Comparison of ENCODE assay signal across 17 cellular contexts in the genomic region with DNA sequence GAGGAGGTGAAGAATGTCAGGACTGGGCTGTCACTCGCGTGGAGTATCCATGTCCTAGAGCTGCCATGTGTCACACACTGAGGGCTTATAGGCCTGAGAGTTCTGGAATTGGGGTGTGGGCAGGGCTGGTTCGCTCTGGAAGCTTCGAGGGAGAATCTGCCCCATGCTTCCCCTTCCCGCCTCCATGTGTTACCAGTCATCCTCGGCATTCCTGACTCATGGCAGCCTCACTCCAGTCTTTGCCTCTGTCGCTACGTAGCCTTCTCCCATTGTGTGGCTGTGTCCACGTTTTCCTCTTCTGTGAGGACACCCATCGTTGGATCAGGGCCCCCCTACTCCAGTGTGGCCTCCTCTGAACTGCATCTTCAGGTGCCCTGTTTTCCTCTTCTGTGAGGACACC.
DNase-seq lines count a peak whose midpoint lies in the region; ATAC-seq, FAIRE-seq and TF ChIP-seq lines count a peak whose summit lies in the region.
"Had no signal": no experiment of that assay in that cellular context is flagged by ENCODE, and none has a peak within 500 bp of the region (broad histone marks: within the 10 kb centered on the region; RNA-seq: fewer than 3 reads in every experiment).

No MANE protein-coding gene starts in this region.

- H3K27me3 ChIP-seq in HepG2 (ENCODE audit: control insufficient read depth in 1 of 2, insufficient read depth in 2 of 2, low read length in 2 of 2) (no peaks in the 10 kb centered on the region), right lobe of liver (no peaks in the 10 kb centered on the region), endodermal cell (ENCODE audit: control insufficient read depth, insufficient read depth, low read length, poor library complexity, severe bottlenecking) (no peaks in the 10 kb centered on the region), osteoblast (ENCODE audit: insufficient read depth, low read length) (no peaks in the 10 kb centered on the region)

- POLR2A ChIA-PET in HepG2 (lab: Yijun Ruan, JAX), result no interaction called here

- H3K36me3 ChIP-seq in HepG2 (replicated peaks in 1 of 2; ENCODE audit: control insufficient read depth in 1 of 2, insufficient read depth in 2 of 2, low read length in 2 of 2) (peaks cover 3 to 15% of the 10 kb centered on the region in 2 experiments; a peak in 2 of 5 replicates), right lobe of liver (peaks cover 0 to 5% (median 0%) of the 10 kb centered on the region in 4 donors), endodermal cell (ENCODE audit: control insufficient read depth, insufficient read depth, low read length) (no peaks in the 10 kb centered on the region), osteoblast (ENCODE audit: insufficient read depth, low read length) (no peaks in the 10 kb centered on the region)

- DNase-seq in HepG2 (ENCODE audit: low spot score) (no peak), right lobe of liver (no peak), endodermal cell (peak; percentile 32), osteoblast (ENCODE audit: insufficient read length, low spot score, missing footprints) (peak; percentile 62), GM19239 (ENCODE audit: insufficient read length, low spot score) (no peak), GM13977 (ENCODE audit: low spot score) (no peak)
- DNase-seq in stimulated activated CD4-positive, alpha-beta T cell treated with anti-CD3 and anti-CD28 coated beads, Interleukin-15, amount 100 ng/mL, for 24 hours, result no peak
- DNase-seq: C1 segment of cervical spinal cord, Calu3, DMS 273 treated with DMSO at 0.1 percent for 48 hours had no signal

- H3K9me3 ChIP-seq in HepG2 (ENCODE audit: low read length), result no peaks in the 10 kb centered on the region
- no peaks in the 10 kb centered on the region for H3K9me3 ChIP-seq in right lobe of liver
- no peaks in the 10 kb centered on the region for H3K9me3 ChIP-seq in endodermal cell (ENCODE audit: control insufficient read depth, low read length)
- H3K9me3 ChIP-seq in osteoblast (ENCODE audit: low read depth, low read length), result no peaks in the 10 kb centered on the region

- H3K4me3 Mint-ChIP-seq in endodermal cell, result no peak overlapping the region
- H3K4me3 Mint-ChIP-seq: B cell; CD4-positive, alpha-beta T cell had no signal

- H3K79me2 ChIP-seq in HepG2 (ENCODE audit: insufficient read depth, low read length) (no peaks in the 10 kb centered on the region), osteoblast (ENCODE audit: insufficient read depth, low read length) (no peaks in the 10 kb centered on the region)

- TF ChIP-seq EP300 in HepG2 (IDR thresholded peaks at IDR 0.05; ENCODE audit: low read depth in 2 of 2, low read length in 2 of 2) (no peak), HepG2 (CRISPR knock-in tag; IDR thresholded peaks at IDR 0.05; ENCODE audit: borderline replicate concordance) (no peak)

- 91% methylated on average over 7 of the region's 10 CpGs for WGBS in HepG2 (ENCODE audit: low lambda C conversion rate)
- WGBS in right lobe of liver (ENCODE audit: insufficient coverage, low coverage, low lambda C conversion rate, missing lambda C conversion rate), result 100% methylated on average over 3 of the region's 10 CpGs
- WGBS in endodermal cell (ENCODE audit: insufficient coverage in 1 of 2, insufficient read length in 1 of 2), 2 experiments, result 91 to 99% methylated on average over 10 of the region's 10 CpGs

- TF ChIP-seq CTCF in HepG2 (CRISPR knock-in tag; IDR thresholded peaks at IDR 0.05), result no peak
- TF ChIP-seq CTCF in right lobe of liver (IDR thresholded peaks at IDR 0.05), result no peak
- no peak for TF ChIP-seq CTCF in endodermal cell (conservative IDR thresholded peaks at IDR 0.05)
- no peak for TF ChIP-seq CTCF in osteoblast (IDR thresholded peaks at IDR 0.05; ENCODE audit: extremely low read depth, low read depth, low read length)
- TF ChIP-seq CTCF in GM13977 (IDR thresholded peaks at IDR 0.05; ENCODE audit: extremely low read depth, insufficient read depth, missing control alignments), result no peak

- no peaks in the 10 kb centered on the region for H4K20me1 ChIP-seq in HepG2 (ENCODE audit: insufficient read depth, low read length)
- H4K20me1 ChIP-seq in osteoblast (ENCODE audit: insufficient read depth, low read length), result no peaks in the 10 kb centered on the region

- TF ChIP-seq RAD21 in HepG2 (CRISPR knock-in tag; IDR thresholded peaks at IDR 0.05), result no peak

- no peak overlapping the region for H2AFZ ChIP-seq in HepG2 (ENCODE audit: low read length)
- H2AFZ ChIP-seq in osteoblast (ENCODE audit: low read length), result no peak overlapping the region

- CTCF ChIA-PET in HepG2 (lab: Yijun Ruan, JAX; ENCODE audit: low intra/inter-chr PET ratio, low total read pairs), result no interaction called here

- H3K27ac ChIP-seq in HepG2 (ENCODE audit: extremely low read length, insufficient read depth, low read length), result no peak overlapping the region
- no peak overlapping the region for H3K27ac ChIP-seq in right lobe of liver
- no peak overlapping the region for H3K27ac ChIP-seq in endodermal cell (ENCODE audit: low read depth, low read length)
- H3K27ac ChIP-seq in osteoblast (ENCODE audit: low read depth, low read length), result no peak overlapping the region

- no peaks in the 10 kb centered on the region for H3K4me1 Mint-ChIP-seq in endodermal cell

- ATAC-seq in HepG2 (no peak), right lobe of liver (no peak)
- ATAC-seq: HCT116 had no signal

- no peaks in the 10 kb centered on the region for H3K9me3 Mint-ChIP-seq in endodermal cell
- H3K9me3 Mint-ChIP-seq: CD4-positive, alpha-beta T cell had no signal

- H3K4me2 ChIP-seq in HepG2 (ENCODE audit: low read depth, low read length) (no peak overlapping the region), osteoblast (ENCODE audit: insufficient read depth, low read length) (no peak overlapping the region)

- H3K4me3 ChIP-seq in HepG2 (replicated peaks in 1 of 3; ENCODE audit: insufficient read depth in 1 of 3, low read depth in 2 of 3, low read length in 3 of 3), result no peak overlapping the region
- H3K4me3 ChIP-seq in right lobe of liver, result no peak overlapping the region
- no peak overlapping the region for H3K4me3 ChIP-seq in endodermal cell (ENCODE audit: low read length)
- H3K4me3 ChIP-seq in osteoblast (ENCODE audit: insufficient read depth, low read length), result no peak overlapping the region

- H3K9ac ChIP-seq in HepG2 (ENCODE audit: insufficient read depth, low read depth, low read length) (no peak overlapping the region), endodermal cell (ENCODE audit: extremely low read depth, low read length, poor library complexity, severe bottlenecking) (no peak overlapping the region)

- peak overlapping the region; percentile 39 for H3K27ac Mint-ChIP-seq in endodermal cell
- H3K27ac Mint-ChIP-seq: B cell; CD4-positive, alpha-beta T cell had no signal

- H3K36me3 Mint-ChIP-seq in endodermal cell (ENCODE audit: low read depth), result peaks cover 38% of the 10 kb centered on the region

- no peaks in the 10 kb centered on the region for H3K27me3 Mint-ChIP-seq in endodermal cell (ENCODE audit: insufficient read depth)
- H3K27me3 Mint-ChIP-seq: B cell; CD4-positive, alpha-beta T cell had no signal

- FAIRE-seq in HepG2 (lab: Jason Lieb, UNC) (no peak), GM19239 (lab: Jason Lieb, UNC) (no peak)
- FAIRE-seq: A204.1, GM18507, H1, HTR-8/SVneo had no signal

- no TSS peak for BruUV-seq in HepG2 (replicated peaks; lab: Mats Ljungman, UMichigan)

- H3K4me1 ChIP-seq in HepG2 (ENCODE audit: insufficient read depth, low read length) (no peaks in the 10 kb centered on the region), right lobe of liver (no peaks in the 10 kb centered on the region), endodermal cell (ENCODE audit: control insufficient read depth, insufficient read depth, low read length) (no peaks in the 10 kb centered on the region), osteoblast (ENCODE audit: insufficient read depth, low read length) (no peaks in the 10 kb centered on the region)

- TF ChIP-seq POLR2A in HepG2 (IDR thresholded peaks at IDR 0.05; ENCODE audit: insufficient read depth in 1 of 2, low read depth in 2 of 2, low read length in 2 of 2) (no peak), right lobe of liver (IDR thresholded peaks at IDR 0.05) (no peak)

- intact Hi-C loops in HepG2 (cut with micrococcal nuclease; ENCODE audit: unreplicated experiment) (no loop called here), right lobe of liver (cut with DNase I) (no loop called here)

- in situ Hi-C loops in HepG2 (cut with HindIII; ENCODE audit: extremely low pct_ligation_motif_present, low pct_unique_long_range_greater_than_20kb) (no loop called here), GM13977 (cut with MboI; ENCODE audit: low pct_unique_long_range_greater_than_20kb, low sequenced_read_pairs, unreplicated experiment) (no loop called here)

TF ChIP-seq in HepG2, 621 proteins besides CTCF, POLR2A, EP300 and RAD21:
- TF ChIP-seq, protein P1, sequence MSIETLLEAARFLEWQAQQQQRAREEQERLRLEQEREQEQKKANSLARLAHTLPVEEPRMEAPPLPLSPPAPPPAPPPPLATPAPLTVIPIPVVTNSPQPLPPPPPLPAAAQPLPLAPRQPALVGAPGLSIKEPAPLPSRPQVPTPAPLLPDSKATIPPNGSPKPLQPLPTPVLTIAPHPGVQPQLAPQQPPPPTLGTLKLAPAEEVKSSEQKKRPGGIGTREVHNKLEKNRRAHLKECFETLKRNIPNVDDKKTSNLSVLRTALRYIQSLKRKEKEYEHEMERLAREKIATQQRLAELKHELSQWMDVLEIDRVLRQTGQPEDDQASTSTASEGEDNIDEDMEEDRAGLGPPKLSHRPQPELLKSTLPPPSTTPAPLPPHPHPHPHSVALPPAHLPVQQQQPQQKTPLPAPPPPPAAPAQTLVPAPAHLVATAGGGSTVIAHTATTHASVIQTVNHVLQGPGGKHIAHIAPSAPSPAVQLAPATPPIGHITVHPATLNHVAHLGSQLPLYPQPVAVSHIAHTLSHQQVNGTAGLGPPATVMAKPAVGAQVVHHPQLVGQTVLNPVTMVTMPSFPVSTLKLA (IDR thresholded peaks at IDR 0.05), result peak; percentile 71
- TF ChIP-seq ZBTB42 (CRISPR knock-in tag; IDR thresholded peaks at IDR 0.05), result no peak
TF ChIP-seq in HepG2: peak in this region for 1.

Comparison
In these comparisons a context has a peak if more than half of its experiments do, and no peak if none do; other contexts are left out.
1. DNase-seq: peak in endodermal cell (single experiment) and osteoblast (single experiment); none in HepG2 (single experiment), right lobe of liver (0 of 3), GM19239 (single experiment), stimulated activated CD4-positive, alpha-beta T cell treated with anti-CD3 and anti-CD28 coated beads, Interleukin-15, amount 100 ng/mL, for 24 hours (single experiment) and GM13977 (single experiment).